9 cellular contexts compared by ENCODE assay signal in the genomic region with DNA sequence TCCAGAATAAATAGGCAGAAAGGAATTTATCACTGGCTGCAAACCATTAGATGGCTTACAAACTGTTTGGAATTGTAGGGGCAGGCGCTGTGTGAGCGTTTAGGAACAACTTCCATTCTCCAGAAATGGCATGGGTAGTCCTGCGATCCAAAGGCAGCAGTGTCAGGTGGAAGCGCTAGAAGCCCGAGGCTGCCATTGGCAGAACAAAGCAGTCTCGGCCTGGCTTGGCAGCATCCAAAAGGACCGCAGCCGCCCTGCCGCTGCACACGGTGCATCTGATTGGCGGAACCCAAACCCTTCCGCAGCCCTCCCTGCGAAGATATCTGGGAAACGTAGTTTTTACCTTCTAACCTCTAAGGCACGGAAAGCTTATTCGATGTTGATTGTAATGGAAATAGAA. TPM values are rescaled to one million over a fixed set of nuclear protein-coding genes. Genes with fewer than 3 reads are reported as not detected.
A peak's percentile ranks its signal among the peaks of the same experiment; 100 is the strongest.
DNase-seq lines count a peak whose midpoint lies in the region; ATAC-seq, FAIRE-seq and TF ChIP-seq lines count a peak whose summit lies in the region.
"Had no signal": no experiment of that assay in that cellular context is flagged by ENCODE, and none has a peak within 500 bp of the region (broad histone marks: within the 10 kb centered on the region; RNA-seq: fewer than 3 reads in every experiment).

No MANE protein-coding gene starts in this region.

- H3K9me3 ChIP-seq in cardiac muscle cell (ENCODE audit: low read depth) (no peaks in the 10 kb centered on the region), pancreas (no peaks in the 10 kb centered on the region)

- no peaks in the 10 kb centered on the region for H3K27me3 ChIP-seq in cardiac muscle cell
- H3K27me3 ChIP-seq in pancreas = no peaks in the 10 kb centered on the region

- WGBS in pancreas, 2 donors = 50 to 53% methylated on average over 16 of the region's 16 CpGs

- DNase-seq in ELR (ENCODE audit: low read depth) = peak; percentile 67
- DNase-seq in T-cell = peak; percentile 9 to 63 (median 40)
- DNase-seq in amniotic epithelial cell (ENCODE audit: low read depth) = peak; percentile 75
- DNase-seq in cardiac muscle cell (ENCODE audit: low read depth in 1 of 2, low spot score in 1 of 2) = peak; percentile 89
- DNase-seq in pancreas = peak; percentile 39 to 69 (median 55)
- peak; percentile 69 for DNase-seq in ureter (ENCODE audit: low spot score)
- no peak for DNase-seq in NCI-H345 (lab: John Stamatoyannopoulos, UW)

- POLR2A ChIA-PET in T-cell (lab: Charles Lee) = interaction anchor here (0.6 to 0.7 kb wide), 3 partner anchors 29 to 52 kb away, joined by 3 to 4 read pairs (median 3); no protein-coding TSS in a partner anchor

- H3K27me3 Mint-ChIP-seq in T-cell = peaks cover 0 to 3% of the 10 kb centered on the region in 2 donors

- CTCF ChIA-PET in T-cell (lab: Charles Lee) = interaction anchor here (0.9 to 1.5 kb wide), 3 partner anchors 30 to 102 kb away, joined by 6 to 7 read pairs (median 6); no protein-coding TSS in a partner anchor

- peak; percentile 98 for ATAC-seq in HG02759 (IDR thresholded peaks at IDR 0.05; ENCODE audit: unreplicated experiment)
- peak; percentile 86 to 96 (median 94) for ATAC-seq in T-cell (replicated peaks in 1 of 4)
- ATAC-seq in pancreas = peak; percentile 60 to 83 (median 80)
- ATAC-seq: HCT116 had no signal

- intact Hi-C loops in pancreas (cut with DNase I) = loop anchor here in 2 of 3 donors (5.0 to 10.0 kb wide), 2 partner anchors 96 to 99 kb away; no protein-coding TSS in a partner anchor

- peaks cover 17 to 20% (median 19%) of the 10 kb centered on the region in 3 donors for H3K4me1 Mint-ChIP-seq in T-cell

- peak overlapping the region; percentile 46 to 71 (median 50) for H3K4me3 Mint-ChIP-seq in T-cell

- no peaks in the 10 kb centered on the region for H3K9me3 Mint-ChIP-seq in T-cell

- FAIRE-seq in pancreas (lab: Jason Lieb, UNC) = peak; percentile 39

- H3K27ac ChIP-seq in cardiac muscle cell = no peak overlapping the region
- H3K27ac ChIP-seq in pancreas = no peak overlapping the region

- H3K36me3 ChIP-seq in cardiac muscle cell (no peaks in the 10 kb centered on the region), pancreas (no peaks in the 10 kb centered on the region)

- TF ChIP-seq CTCF in cardiac muscle cell (IDR thresholded peaks at IDR 0.05; ENCODE audit: low read depth, low read length) = no peak
- TF ChIP-seq CTCF in pancreas (IDR thresholded peaks at IDR 0.05) = no peak

- H3K36me3 Mint-ChIP-seq in T-cell = no peaks in the 10 kb centered on the region

- H3K4me1 ChIP-seq in cardiac muscle cell (ENCODE audit: low read depth) (no peaks in the 10 kb centered on the region), pancreas (no peaks in the 10 kb centered on the region)

- H3K27ac Mint-ChIP-seq in T-cell = peak overlapping the region; percentile 76 to 84

- H3K4me3 ChIP-seq in cardiac muscle cell = no peak overlapping the region
- peak overlapping the region in 1 of 4 donors; percentile 11 for H3K4me3 ChIP-seq in pancreas

RNA-seq across cellular contexts. Expression of gene YTHDC1, which starts 23.6 kb away (rescaled TPM):
- total RNA-seq in T-cell = 100 to 1,000 TPM; 163 to 233 (median 171) TPM
- 59.8 and 75.2 TPM in 2 replicates for total RNA-seq in cardiac muscle cell
- polyA plus RNA-seq in cardiac muscle cell = 31.0 and 58.1 TPM in 2 replicates
- 10 to 100 TPM; 31.5 to 58.8 (median 37.9) TPM for total RNA-seq in pancreas
- 10 to 100 TPM; 31.1 to 43.5 TPM for polyA plus RNA-seq in pancreas
- 116 TPM for total RNA-seq in ureter
